20 cellular contexts compared by ENCODE assay signal in genomic region chr5:177336603-177337494, GRCh38. TPM values are rescaled to one million over a fixed set of nuclear protein-coding genes. Genes with fewer than 3 reads are reported as not detected.
A peak's percentile ranks its signal among the peaks of the same experiment; 100 is the strongest.
DNase-seq lines count a peak whose midpoint lies in the region; TF ChIP-seq lines count a peak whose summit lies in the region.
"Had no signal": no experiment of that assay in that cellular context is flagged by ENCODE, and none has a peak within 500 bp of the region (broad histone marks: within the 10 kb centered on the region; RNA-seq: fewer than 3 reads in every experiment).

No MANE protein-coding gene starts in this region.

- no CpG with 5 or more reads among the region's 36 CpGs for WGBS in H9 (ENCODE audit: extremely low coverage, insufficient read length, low lambda C conversion rate)

- H3K4ac ChIP-seq in H9 (ENCODE audit: low read depth, low read length), result no peak overlapping the region

- H3K9me3 ChIP-seq in H9 (ENCODE audit: control insufficient read depth, low read depth, low read length) (no peaks in the 10 kb centered on the region), breast epithelium (no peaks in the 10 kb centered on the region), osteoblast (ENCODE audit: low read depth, low read length) (no peaks in the 10 kb centered on the region)
- H3K9me3 ChIP-seq: Peyer's patch, SJSA1 had no signal

- H3K23me2 ChIP-seq in H9 (ENCODE audit: insufficient read length, low read depth, low read length, poor library complexity, severe bottlenecking), result no peaks in the 10 kb centered on the region

- no peaks in the 10 kb centered on the region for H3K79me1 ChIP-seq in H9 (ENCODE audit: insufficient read depth, low read depth, low read length, poor library complexity, severe bottlenecking)

- no peak overlapping the region for H4K8ac ChIP-seq in H9 (replicated peaks; ENCODE audit: insufficient read length, low read depth, low read length)

- TF ChIP-seq POLR2A in breast epithelium (IDR thresholded peaks at IDR 0.05), result no peak

- H3K27ac ChIP-seq in H9 (ENCODE audit: insufficient read length, low read depth, low read length) (peak overlapping the region; percentile 15), breast epithelium (peak overlapping the region; percentile 57 to 75), osteoblast (ENCODE audit: low read depth, low read length) (no peak overlapping the region)
- H3K27ac ChIP-seq: foreskin keratinocyte, Peyer's patch, SJSA1, skin epidermis had no signal

- no peaks in the 10 kb centered on the region for H3K27me3 ChIP-seq in H9 (ENCODE audit: insufficient read depth, low read length)
- no peaks in the 10 kb centered on the region for H3K27me3 ChIP-seq in breast epithelium
- H3K27me3 ChIP-seq in osteoblast (ENCODE audit: insufficient read depth, low read length), result no peaks in the 10 kb centered on the region
- H3K27me3 ChIP-seq: foreskin keratinocyte, Peyer's patch, SJSA1 had no signal

- H3T11ph ChIP-seq in H9 (ENCODE audit: low read length), result no peak overlapping the region

- no peak overlapping the region for H2BK5ac ChIP-seq in H9 (ENCODE audit: insufficient read length, low read length)

- no peak overlapping the region for H3K18ac ChIP-seq in H9 (ENCODE audit: insufficient read length, low read depth, low read length)

- H2BK20ac ChIP-seq in H9 (ENCODE audit: low read depth, low read length, poor library complexity, severe bottlenecking), result no peak overlapping the region

- H2AK5ac ChIP-seq in H9 (ENCODE audit: insufficient read length, low read length), result no peak overlapping the region

- no peak overlapping the region for H3K56ac ChIP-seq in H9 (ENCODE audit: insufficient read length, low read depth, low read length)

- TF ChIP-seq CTCF in H9 (conservative IDR thresholded peaks at IDR 0.05), result no peak
- no peak for TF ChIP-seq CTCF in breast epithelium (IDR thresholded peaks at IDR 0.05)
- no peak for TF ChIP-seq CTCF in osteoblast (IDR thresholded peaks at IDR 0.05; ENCODE audit: extremely low read depth, low read depth, low read length)

- peak overlapping the region; percentile 45 to 93 (median 87); a peak in 5 of 7 replicates for H3K27ac Mint-ChIP-seq in H9
- H3K27ac Mint-ChIP-seq: activated T-helper 2 cell treated with anti-CD3 and anti-CD28 coated beads, Interferon-gamma antibody, Interleukin-2, Interleukin-4, amounts not matched to agents 10 μg/mL and 5 μg/mL and 100 μg/mL, durations not matched to agents 14 hours and 24 hours and 36 hours; CD8-positive, alpha-beta T cell had no signal

- H3K4me1 Mint-ChIP-seq in H9, result peaks cover 9 to 17% of the 10 kb centered on the region in 2 experiments

- no peak overlapping the region for H3K4me3 Mint-ChIP-seq in H9
- H3K4me3 Mint-ChIP-seq: activated naive CD8-positive, alpha-beta T cell treated with anti-CD3 and anti-CD28 coated beads, Interleukin-2, amount 10 ng/mL, durations not matched to agents 7 days and 5 days; CD8-positive, alpha-beta T cell; neural crest cell had no signal

- H3K36me3 Mint-ChIP-seq in H9 (ENCODE audit: insufficient read depth in 1 of 3, low read depth in 3 of 3), result peaks cover 24 to 70% (median 61%) of the 10 kb centered on the region in 3 experiments; a peak in 6 of 7 replicates

- H2BK120ac ChIP-seq in H9 (ENCODE audit: low read depth, low read length, poor library complexity, severe bottlenecking), result no peak overlapping the region

- H2AFZ ChIP-seq in H9 (ENCODE audit: low read length) (no peak overlapping the region), osteoblast (ENCODE audit: low read length) (no peak overlapping the region)

- DNase-seq in H9 (peak; percentile 64), breast epithelium (ENCODE audit: low spot score in 2 of 2) (peak in 1 of 2 donors; percentile 45), osteoblast (ENCODE audit: insufficient read length, low spot score, missing footprints) (peak; percentile 64), T-helper 9 cell (no peak)
- no peak for DNase-seq in stimulated activated CD4-positive, alpha-beta T cell treated with anti-CD3 and anti-CD28 coated beads, Interleukin-2, amount 100 ng/mL, for 48 hours
- DNase-seq: activated CD4-positive, alpha-beta T cell treated with anti-CD3 and anti-CD28 coated beads for 4 hours; activated naive CD8-positive, alpha-beta T cell treated with anti-CD3 and anti-CD28 coated beads, Interleukin-2, amount 10 ng/mL, durations not matched to agents 7 days and 5 days; CD8-positive, alpha-beta T cell; foreskin keratinocyte; hippocampal formation; IMR-90; NCI-H1417 treated with DMSO at 0.1 percent for 48 hours; NCI-H2171; NCI-H524 treated with DMSO at 0.1 percent for 48 hours; stimulated activated naive CD4-positive, alpha-beta T cell treated with Interleukin-2 at 50 U/mL for 16 hours had no signal

- no peak overlapping the region; the same call in 1 of the 2 replicates for H3K14ac ChIP-seq in H9 (ENCODE audit: insufficient read depth, low read length)

- H3K4me2 ChIP-seq in H9 (ENCODE audit: insufficient read depth, insufficient read length, low read length), result no peak overlapping the region
- H3K4me2 ChIP-seq in osteoblast (ENCODE audit: insufficient read depth, low read length), result no peak overlapping the region

- H3K9ac ChIP-seq in H9 (ENCODE audit: extremely low read depth, insufficient read length, low read length), result no peak overlapping the region

- H4K20me1 ChIP-seq in H9 (ENCODE audit: control insufficient read depth, insufficient read depth, insufficient read length) (no peaks in the 10 kb centered on the region), osteoblast (ENCODE audit: insufficient read depth, low read length) (peaks cover 19% of the 10 kb centered on the region)

- no peaks in the 10 kb centered on the region; the same call in 1 of the 2 replicates for H3K27me3 Mint-ChIP-seq in H9 (ENCODE audit: low read depth)
- H3K27me3 Mint-ChIP-seq: activated naive CD8-positive, alpha-beta T cell treated with anti-CD3 and anti-CD28 coated beads, Interleukin-2, amount 10 ng/mL, durations not matched to agents 7 days and 5 days had no signal

- no peak overlapping the region for H2BK12ac ChIP-seq in H9 (ENCODE audit: insufficient read length, low read depth, low read length)

- H3K4me1 ChIP-seq in H9 (ENCODE audit: insufficient read depth, low read length) (peaks cover 6% of the 10 kb centered on the region; the same call in 1 of the 2 replicates), breast epithelium (peaks cover 0 to 9% of the 10 kb centered on the region in 2 donors), osteoblast (ENCODE audit: insufficient read depth, low read length) (no peaks in the 10 kb centered on the region)
- H3K4me1 ChIP-seq: foreskin keratinocyte, Peyer's patch, SJSA1 had no signal

- no peak overlapping the region for H2BK15ac ChIP-seq in H9 (ENCODE audit: low read depth, low read length)

- peaks cover 20% of the 10 kb centered on the region for H3K36me3 ChIP-seq in breast epithelium
- H3K36me3 ChIP-seq in osteoblast (ENCODE audit: insufficient read depth, low read length), result peaks cover 48% of the 10 kb centered on the region

- no peaks in the 10 kb centered on the region for H3K9me3 Mint-ChIP-seq in H9
- H3K9me3 Mint-ChIP-seq: activated naive CD8-positive, alpha-beta T cell treated with anti-CD3 and anti-CD28 coated beads, Interleukin-2, amount 10 ng/mL, durations not matched to agents 7 days and 5 days; CD8-positive, alpha-beta T cell; neural crest cell had no signal

- H3K79me2 ChIP-seq in H9 (ENCODE audit: insufficient read depth, low read length) (no peaks in the 10 kb centered on the region; the same call in 1 of the 2 replicates), osteoblast (ENCODE audit: insufficient read depth, low read length) (peaks cover 33% of the 10 kb centered on the region)

- intact Hi-C loops in breast epithelium (cut with DNase I; ENCODE audit: low total_unique reads), result no loop called here

- H3K23ac ChIP-seq in H9 (ENCODE audit: insufficient read length, low read depth, low read length), result no peak overlapping the region

- H3K4me3 ChIP-seq in breast epithelium, result no peak overlapping the region
- no peak overlapping the region for H3K4me3 ChIP-seq in osteoblast (ENCODE audit: insufficient read depth, low read length)
- H3K4me3 ChIP-seq: Peyer's patch, SJSA1, skin epidermis had no signal

- H4K5ac ChIP-seq in H9 (ENCODE audit: insufficient read length, low read depth, low read length), result no peak overlapping the region

- H4K91ac ChIP-seq in H9 (ENCODE audit: insufficient read length, low read depth, low read length), result no peak overlapping the region

RNA-seq across cellular contexts. Expression of gene LMAN2, which starts 14.6 kb away (rescaled TPM):
- total RNA-seq in H9 (2021), result 105 and 106 TPM in 2 replicates
- total RNA-seq in breast epithelium, result 100 to 1,000 TPM; 139 to 188 (median 170) TPM
- 295 and 356 TPM in 2 replicates for total RNA-seq in osteoblast

RNA-seq across cellular contexts. Expression of gene RGS14, which starts 20.9 kb away (rescaled TPM):
- total RNA-seq in H9 (2021) (12.3 and 16.4 TPM in 2 replicates), breast epithelium (10 to 100 TPM in 2 of 3 donors, 1 to 10 TPM in 1; 9.0 to 16.4 (median 11.3) TPM), osteoblast (7.4 and 9.4 TPM in 2 replicates)

RNA-seq across cellular contexts. Expression of gene MXD3, which starts 25.2 kb away (rescaled TPM):
- total RNA-seq in H9 (2021) (9.8 and 10.9 TPM in 2 replicates), breast epithelium (10 to 100 TPM in 1 of 3 donors, 1 to 10 TPM in 2; 4.2 to 10.5 (median 9.4) TPM), osteoblast (2.7 and 3.3 TPM in 2 replicates)

RNA-seq across cellular contexts. Expression of gene PRELID1, which starts 33.2 kb away (rescaled TPM):
- total RNA-seq in H9 (2021), result 212 and 213 TPM in 2 replicates
- 10 to 100 TPM; 61.0 to 97.0 (median 68.8) TPM for total RNA-seq in breast epithelium
- total RNA-seq in osteoblast, result 69.5 and 82.2 TPM in 2 replicates

RNA-seq across cellular contexts. Expression of gene RAB24, which starts 33.3 kb away (rescaled TPM):
- 17.6 and 18.6 TPM in 2 replicates for total RNA-seq in H9 (2021)
- total RNA-seq in breast epithelium, result 10 to 100 TPM; 21.4 to 62.9 (median 36.0) TPM
- 21.5 and 22.8 TPM in 2 replicates for total RNA-seq in osteoblast

Comparison
In these comparisons a context has a peak if more than half of its experiments do, and no peak if none do; other contexts are left out.
1. DNase-seq: peak in H9 (single experiment) and osteoblast (single experiment); none in T-helper 9 cell (single experiment) and stimulated activated CD4-positive, alpha-beta T cell treated with anti-CD3 and anti-CD28 coated beads, Interleukin-2, amount 100 ng/mL, for 48 hours (0 of 2).